Comparison of ENCODE assay signal across 15 cellular contexts in genomic region chr11:3156282-3156660, GRCh38. TPM values are rescaled to one million over a fixed set of nuclear protein-coding genes. Genes with fewer than 3 reads are reported as not detected.
DNase-seq lines count a peak whose midpoint lies in the region; ATAC-seq and TF ChIP-seq lines count a peak whose summit lies in the region.
"Had no signal": no experiment of that assay in that cellular context is flagged by ENCODE, and none has a peak within 500 bp of the region (broad histone marks: within the 10 kb centered on the region; RNA-seq: fewer than 3 reads in every experiment).

No MANE protein-coding gene starts in this region.

- peaks cover 2% of the 10 kb centered on the region for H3K36me3 Mint-ChIP-seq in osteocyte (ENCODE audit: unreplicated experiment)
- H3K36me3 Mint-ChIP-seq: activated naive CD4-positive, alpha-beta T cell treated with anti-CD3 and anti-CD28 coated beads, Interleukin-2, amount 50 U/mL, for 72 hours had no signal

- intact Hi-C loops in heart right ventricle (cut with DNase I): loop anchor here in 1 of 10 donors (10.0 kb wide), 1 partner anchor 121 kb away; no protein-coding TSS in a partner anchor

- peak overlapping the region; percentile 93 for H3K27ac Mint-ChIP-seq in osteocyte (ENCODE audit: unreplicated experiment)

- H3K9me3 ChIP-seq in AG04450 (ENCODE audit: control insufficient read depth, insufficient read depth, low read length) (no peaks in the 10 kb centered on the region; the same call in none of the 2 replicates), Peyer's patch (no peaks in the 10 kb centered on the region), heart right ventricle (no peaks in the 10 kb centered on the region)
- H3K9me3 ChIP-seq: SJCRH30 had no signal

- H3K4me1 ChIP-seq in Peyer's patch (peaks cover 0 to 82% (median 5%) of the 10 kb centered on the region in 4 donors), heart right ventricle (peaks cover 22 to 88% (median 84%) of the 10 kb centered on the region in 9 donors)

- peak overlapping the region; percentile 63 for H3K4me3 Mint-ChIP-seq in osteocyte (ENCODE audit: unreplicated experiment)

- H3K27me3 ChIP-seq in AG04450 (ENCODE audit: control insufficient read depth, insufficient read depth, low read length) (no peaks in the 10 kb centered on the region), Peyer's patch (no peaks in the 10 kb centered on the region), heart right ventricle (no peaks in the 10 kb centered on the region)
- H3K27me3 ChIP-seq: SJCRH30 had no signal

- H3K4me3 ChIP-seq in AG04450 (ENCODE audit: low read depth, low read length) (no peak overlapping the region), Peyer's patch (peak overlapping the region in 1 of 4 donors; percentile 25), heart right ventricle (peak overlapping the region in 6 of 10 donors; percentile 7 to 38 (median 22))
- H3K4me3 ChIP-seq: SJCRH30 had no signal

- CTCF ChIA-PET in AG04450 (lab: Charles Lee): no interaction called here

- POLR2A ChIA-PET in AG04450 (lab: Yijun Ruan, JAX): no interaction called here

- whole genome bisulfite sequencing in heart right ventricle, 2 donors: 71 to 84% methylated on average over 14 of the region's 14 CpGs

- TF ChIP-seq CTCF in AG04450 (IDR thresholded peaks at IDR 0.05; ENCODE audit: low read depth, low read length): no peak
- no peak for TF ChIP-seq CTCF in Peyer's patch (IDR thresholded peaks at IDR 0.05)
- TF ChIP-seq CTCF in heart right ventricle (IDR thresholded peaks at IDR 0.05): no peak
- TF ChIP-seq CTCF in osteocyte (IDR thresholded peaks at IDR 0.05): no peak

- no peak for TF ChIP-seq POLR2A in Peyer's patch (IDR thresholded peaks at IDR 0.05)

- no peaks in the 10 kb centered on the region for H3K9me3 Mint-ChIP-seq in osteocyte (ENCODE audit: unreplicated experiment)
- H3K9me3 Mint-ChIP-seq: activated naive CD4-positive, alpha-beta T cell treated with anti-CD3 and anti-CD28 coated beads, Interleukin-2, amount 50 U/mL, for 72 hours; H9 had no signal

- H3K27me3 Mint-ChIP-seq in osteocyte (ENCODE audit: unreplicated experiment): no peaks in the 10 kb centered on the region

- H3K4me1 Mint-ChIP-seq in osteocyte (ENCODE audit: unreplicated experiment): peaks cover 96% of the 10 kb centered on the region

- no peak for DNase-seq in AG04450 (ENCODE audit: low read depth, low spot score)
- peak in 1 of 3 donors; percentile 46 for DNase-seq in Peyer's patch
- DNase-seq in heart right ventricle: peak in 1 of 2 donors; percentile 12
- no peak for DNase-seq in osteocyte (ENCODE audit: extremely low spot score, unreplicated experiment)
- DNase-seq in LoVo (ENCODE audit: low spot score): no peak
- no peak for DNase-seq in SW 1271 (lab: John Stamatoyannopoulos, UW)
- DNase-seq in H4 (ENCODE audit: low spot score): no peak
- no peak for DNase-seq in SKM-1 treated with dmso at 0.1 percent for 144 hours (lab: John Stamatoyannopoulos, UW; ENCODE audit: unreplicated experiment)
- DNase-seq: activated CD4-positive, alpha-beta T cell treated with anti-CD3 and anti-CD28 coated beads, Interleukin-2, amount 50 U/mL, for 1 hour; GF-D8; H9; Karpas-422; NCI-H446; SJCRH30 had no signal

- no peak for ATAC-seq in heart right ventricle
- ATAC-seq: activated naive CD4-positive, alpha-beta T cell treated with anti-CD3 and anti-CD28 coated beads, Interleukin-2, amount 50 U/mL, for 72 hours had no signal

- no peaks in the 10 kb centered on the region for H3K36me3 ChIP-seq in Peyer's patch
- peaks cover 0 to 16% (median 0%) of the 10 kb centered on the region in 9 donors for H3K36me3 ChIP-seq in heart right ventricle
- H3K36me3 ChIP-seq: SJCRH30 had no signal

- peak overlapping the region; percentile 21 for H3K27ac ChIP-seq in AG04450 (ENCODE audit: low read depth, low read length)
- H3K27ac ChIP-seq in Peyer's patch: peak overlapping the region; percentile 12 to 86 (median 52)
- H3K27ac ChIP-seq in heart right ventricle: peak overlapping the region in 9 of 10 donors; percentile 45 to 85 (median 52)
- H3K27ac ChIP-seq: SJCRH30 had no signal

RNA-seq across cellular contexts. Expression of gene OSBPL5, which starts 8.8 kb away (rescaled TPM):
- polyA plus RNA-seq in AG04450 (2011; rRNA removed) (7.4 and 11.9 TPM in 2 replicates), heart right ventricle (10 to 100 TPM; 10.4 to 18.7 TPM)
- 13.0 and 14.7 TPM in 2 replicates for polyA minus RNA-seq in AG04450 (2011; rRNA and poly(A)+ RNA removed)
- total RNA-seq in Peyer's patch (100 to 1,000 TPM in 1 of 4 donors, 10 to 100 TPM in 3; 39.8 to 110 (median 73.2) TPM), heart right ventricle (10 to 100 TPM; 12.7 to 18.2 (median 15.5) TPM), osteocyte (47.7 and 47.9 TPM in 2 replicates)
- total RNA-seq in H4 (2014; rRNA removed; shearing (Covaris generic)): 9.2 and 12.7 TPM in 2 replicates
